In the genomic region with DNA sequence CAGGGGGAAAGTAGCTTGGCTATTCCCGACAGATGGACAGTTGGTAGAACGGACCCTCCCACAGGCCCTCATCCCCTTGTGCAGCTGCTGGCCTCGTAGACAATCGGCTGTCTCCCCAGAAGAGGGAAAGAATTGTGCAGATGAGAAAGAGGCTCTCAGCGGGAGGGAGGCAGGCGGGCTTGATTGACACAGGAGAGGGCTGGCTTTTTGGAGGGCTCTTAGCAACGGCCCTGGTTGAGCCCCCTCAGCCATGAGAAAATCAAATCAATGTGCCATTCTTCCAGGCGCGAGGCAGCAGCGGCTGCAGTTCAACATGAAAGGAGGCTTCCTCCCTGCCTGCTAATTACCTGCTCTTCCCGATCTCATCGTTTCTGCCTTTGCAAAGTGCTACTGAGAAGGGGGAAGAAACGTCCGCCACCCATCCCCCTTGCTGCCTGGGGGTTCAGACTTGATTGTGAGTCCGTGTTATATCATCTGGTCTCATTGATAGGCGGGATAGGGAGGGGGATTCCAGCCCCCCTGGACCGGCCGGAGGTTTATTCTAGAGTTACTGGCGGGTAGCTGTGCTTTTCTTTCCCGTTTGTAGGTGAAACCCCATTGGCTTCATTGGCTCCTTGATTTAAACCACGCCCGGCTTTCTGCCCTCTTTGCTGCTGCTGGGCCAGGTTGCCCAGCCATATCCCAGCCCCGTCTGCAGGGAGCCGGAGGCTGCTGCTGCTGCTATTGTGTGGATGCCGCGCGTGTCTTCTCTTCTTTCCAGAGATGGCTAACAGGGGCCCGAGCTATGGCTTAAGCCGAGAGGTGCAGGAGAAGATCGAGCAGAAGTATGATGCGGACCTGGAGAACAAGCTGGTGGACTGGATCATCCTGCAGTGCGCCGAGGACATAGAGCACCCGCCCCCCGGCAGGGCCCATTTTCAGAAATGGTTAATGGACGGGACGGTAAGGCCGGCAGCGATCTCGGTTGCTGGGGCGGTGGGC, we compare ENCODE assay signal across 8 cellular contexts. TPM values are rescaled to one million over a fixed set of nuclear protein-coding genes. Genes with fewer than 3 reads are reported as not detected.
A peak's percentile ranks its signal among the peaks of the same experiment; 100 is the strongest.
DNase-seq lines count a peak whose midpoint lies in the region; ATAC-seq and TF ChIP-seq lines count a peak whose summit lies in the region.

A gene (plus strand): TSS at position 262 of the 981 bp plus-strand sequence. CDS start 501 bp downstream, at position 763.

- H3K36me3 ChIP-seq in right lobe of liver (no peaks in the 10 kb centered on the region), subcutaneous abdominal adipose tissue (ENCODE audit: control insufficient read depth in 5 of 5, insufficient read depth in 5 of 5, low read length in 5 of 5) (no peaks in the 10 kb centered on the region)

- TF ChIP-seq CTCF in right lobe of liver (IDR thresholded peaks at IDR 0.05) = no peak

- no peak within 1 kb of the TSS for H3K27ac ChIP-seq in right lobe of liver
- no peak within 1 kb of the TSS for H3K27ac ChIP-seq in subcutaneous abdominal adipose tissue (ENCODE audit: low read depth, low read length)

- peaks cover 22% of the 10 kb centered on the region for H3K4me1 Mint-ChIP-seq in dendritic cell treated with granulocyte-macrophage colony-stimulating factor and Interleukin-4, amounts not matched to agents 40 ng/mL and 50 ng/mL, for 4 days (ENCODE audit: low read depth)

- H3K4me3 Mint-ChIP-seq in dendritic cell treated with granulocyte-macrophage colony-stimulating factor and Interleukin-4, amounts not matched to agents 40 ng/mL and 50 ng/mL, for 4 days = peak within 1 kb of the TSS; percentile 41

- no peaks in the 10 kb centered on the region for H3K36me3 Mint-ChIP-seq in dendritic cell treated with granulocyte-macrophage colony-stimulating factor and Interleukin-4, amounts not matched to agents 40 ng/mL and 50 ng/mL, for 4 days (ENCODE audit: low read depth)

- no peak within 1 kb of the TSS for H3K27ac Mint-ChIP-seq in dendritic cell treated with granulocyte-macrophage colony-stimulating factor and Interleukin-4, amounts not matched to agents 40 ng/mL and 50 ng/mL, for 4 days

- intact Hi-C loops in dendritic cell treated with granulocyte-macrophage colony-stimulating factor and Interleukin-4, amounts not matched to agents 40 ng/mL and 50 ng/mL, for 4 days (cut with micrococcal nuclease) = no loop called here
- intact Hi-C loops in right lobe of liver (cut with DNase I) = no loop called here

- H3K27me3 ChIP-seq in right lobe of liver (no peaks in the 10 kb centered on the region), subcutaneous abdominal adipose tissue (ENCODE audit: control insufficient read depth in 5 of 5, insufficient read depth in 4 of 5, low read length in 5 of 5) (peaks cover 4 to 28% (median 8%) of the 10 kb centered on the region in 5 donors)

- H3K9ac ChIP-seq in subcutaneous abdominal adipose tissue (ENCODE audit: low read length in 5 of 5) = peak within 1 kb of the TSS in 1 of 5 donors; percentile 32

- H3K4me3 ChIP-seq in right lobe of liver (peak within 1 kb of the TSS; percentile 9 to 16 (median 16)), subcutaneous abdominal adipose tissue (ENCODE audit: low read depth in 1 of 5, low read length in 5 of 5) (peak within 1 kb of the TSS; percentile 13 to 72 (median 54))

- H3K27me3 Mint-ChIP-seq in dendritic cell treated with granulocyte-macrophage colony-stimulating factor and Interleukin-4, amounts not matched to agents 40 ng/mL and 50 ng/mL, for 4 days = peaks cover 44% of the 10 kb centered on the region

- peak; percentile 42 for ATAC-seq in HG02610 (IDR thresholded peaks at IDR 0.05; ENCODE audit: unreplicated experiment)
- peak; percentile 67 to 76 (median 74) for ATAC-seq in right lobe of liver

- H3K4me1 ChIP-seq in right lobe of liver (peaks cover 0 to 11% (median 4%) of the 10 kb centered on the region in 4 donors), subcutaneous abdominal adipose tissue (ENCODE audit: control insufficient read depth in 5 of 5, insufficient read depth in 5 of 5, low read length in 5 of 5) (peaks cover 0 to 14% (median 13%) of the 10 kb centered on the region in 5 donors)

- H3K9me3 ChIP-seq in right lobe of liver = no peaks in the 10 kb centered on the region
- H3K9me3 ChIP-seq in subcutaneous abdominal adipose tissue (ENCODE audit: control insufficient read depth in 5 of 5, low read length in 5 of 5) = no peaks in the 10 kb centered on the region

- no peak for TF ChIP-seq POLR2A in right lobe of liver (IDR thresholded peaks at IDR 0.05)

- no peaks in the 10 kb centered on the region for H3K9me3 Mint-ChIP-seq in dendritic cell treated with granulocyte-macrophage colony-stimulating factor and Interleukin-4, amounts not matched to agents 40 ng/mL and 50 ng/mL, for 4 days

- 19% methylated on average over 17 of the region's 41 CpGs for WGBS in right lobe of liver (ENCODE audit: insufficient coverage, low coverage, low lambda C conversion rate, missing lambda C conversion rate)

- DNase-seq in DMS153 treated with DMSO at 0.1 percent for 48 hours (lab: John Stamatoyannopoulos, UW; ENCODE audit: unreplicated experiment) (peak; percentile 70), NCI-H82 (lab: John Stamatoyannopoulos, UW) (peak; percentile 97), right lobe of liver (peak in 1 of 3 donors; percentile 28), amniotic stem cell (lab: John Stamatoyannopoulos, UW) (no peak), NOMO-1 treated with dmso at 0.1 percent for 144 hours (lab: John Stamatoyannopoulos, UW; ENCODE audit: unreplicated experiment) (no peak)

RNA-seq across cellular contexts. Expression of the gene that starts here (rescaled TPM):
- total RNA-seq in right lobe of liver = not detected

Comparison
In these comparisons a context has a peak if more than half of its experiments do, and no peak if none do; other contexts are left out.
1. Peak in ATAC-seq and H3K4me3 ChIP-seq in right lobe of liver; RNA of the gene not detected or under 1 TPM.
2. DNase-seq: peak in DMS153 treated with DMSO at 0.1 percent for 48 hours (single experiment) and NCI-H82 (single experiment); none in amniotic stem cell (single experiment) and NOMO-1 treated with dmso at 0.1 percent for 144 hours (single experiment).